Comparison of ENCODE assay signal across 21 cellular contexts in genomic region chr2:149028891-149029290, GRCh38. TPM values are rescaled to one million over a fixed set of nuclear protein-coding genes. Genes with fewer than 3 reads are reported as not detected.
"Had no signal": no experiment of that assay in that cellular context is flagged by ENCODE, and none has a peak within 500 bp of the region (broad histone marks: within the 10 kb centered on the region; RNA-seq: fewer than 3 reads in every experiment).

No MANE protein-coding gene starts in this region.

- H3K27ac ChIP-seq: HL-60, RWPE1, SJCRH30 had no signal

- H3K4me3 ChIP-seq: MG63, SJCRH30 had no signal

- DNase-seq: KBM-7, MG63, NCI-H1092, NCI-H1436, NCI-H187, NCI-H2029, NCI-H2081 treated with DMSO at 0.1 percent for 48 hours, NCI-H226, NCI-H446, NCI-H510A, NCI-H524 treated with DMSO at 0.1 percent for 48 hours, NCI-H774, SHP77 treated with DMSO at 0.1 percent for 48 hours, SJCRH30 had no signal

- H3K36me3 ChIP-seq: MG63, SJCRH30 had no signal

- H3K4me1 ChIP-seq: SJCRH30 had no signal

- H3K27me3 ChIP-seq: SJCRH30 had no signal

- H3K9me3 ChIP-seq: MG63, SJCRH30 had no signal

- ATAC-seq: Panc1, PC-3, Right ventricle myocardium inferior, SK-N-SH treated with all-trans-retinoic acid at 6 μM for 48 hours had no signal

RNA-seq across cellular contexts. Expression of gene LYPD6B, which starts 9.6 kb away (rescaled TPM):
- total RNA-seq: OCI-LY7, Right ventricle myocardium inferior, SJCRH30 had no signal
